Comparison of ENCODE assay signal across 9 cellular contexts in the genomic region with DNA sequence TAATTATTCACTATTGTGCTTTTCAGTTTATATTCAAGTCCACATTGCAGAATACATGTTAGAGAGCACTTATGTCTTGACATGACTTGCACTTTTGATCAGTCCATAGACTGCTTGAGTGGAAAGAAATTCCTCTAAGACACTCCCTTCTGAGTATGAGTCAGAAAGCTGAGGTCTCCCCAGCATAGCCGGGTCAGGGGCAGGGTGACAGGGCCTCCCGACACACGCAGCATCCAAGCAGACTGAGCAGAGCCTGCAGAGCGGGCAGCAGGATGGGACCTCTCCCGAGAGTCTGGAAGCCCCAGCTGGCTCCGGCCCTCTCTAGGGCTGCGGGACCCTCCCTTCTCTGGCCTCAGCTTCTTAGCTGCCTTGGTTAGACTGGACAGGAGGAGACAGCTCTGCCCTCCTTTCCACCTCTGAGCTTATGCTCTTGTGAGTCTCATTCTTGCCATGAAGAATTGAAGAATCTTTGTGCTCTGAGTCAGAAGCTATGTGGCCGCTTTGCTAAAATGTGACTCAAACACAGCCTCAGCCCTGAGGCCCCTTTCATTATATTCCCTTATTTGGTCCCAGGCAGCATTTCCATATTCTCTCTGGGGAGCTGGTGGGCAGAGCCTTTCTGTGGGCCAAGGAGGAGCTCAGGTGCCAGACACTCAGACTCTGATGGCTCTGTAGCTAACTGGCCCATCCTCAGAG. TPM values are rescaled to one million over a fixed set of nuclear protein-coding genes. Genes with fewer than 3 reads are reported as not detected.
A peak's percentile ranks its signal among the peaks of the same experiment; 100 is the strongest.
DNase-seq lines count a peak whose midpoint lies in the region; ATAC-seq and TF ChIP-seq lines count a peak whose summit lies in the region.
"Had no signal": no experiment of that assay in that cellular context is flagged by ENCODE, and none has a peak within 500 bp of the region (broad histone marks: within the 10 kb centered on the region; RNA-seq: fewer than 3 reads in every experiment).

No MANE protein-coding gene starts in this region.

- TF ChIP-seq POLR2A in gastrocnemius medialis (IDR thresholded peaks at IDR 0.05) = no peak

- H3K36me3 ChIP-seq in gastrocnemius medialis = no peaks in the 10 kb centered on the region

- TF ChIP-seq CTCF in fibroblast of pulmonary artery (IDR thresholded peaks at IDR 0.05; ENCODE audit: low read length, missing control alignments) (no peak), gastrocnemius medialis (IDR thresholded peaks at IDR 0.05 in 4 of 5, conservative IDR thresholded peaks at IDR 0.05 in 1 of 5) (no peak)

- H3K4me3 ChIP-seq in fibroblast of pulmonary artery (replicated peaks; ENCODE audit: low read depth, low read length) (peak overlapping the region; percentile 21), gastrocnemius medialis (no peak overlapping the region)

- H3K4me1 ChIP-seq in gastrocnemius medialis = no peaks in the 10 kb centered on the region

- in situ Hi-C loops in gastrocnemius medialis (cut with MboI; ENCODE audit: low sequenced_read_pairs in 4 of 4) = no loop called here

- no peaks in the 10 kb centered on the region for H3K27me3 ChIP-seq in gastrocnemius medialis

- H3K9me3 ChIP-seq in gastrocnemius medialis = no peaks in the 10 kb centered on the region

- intact Hi-C loops in gastrocnemius medialis (cut with DNase I; ENCODE audit: low total_unique reads) (no loop called here), head of caudate nucleus (cut with DNase I) (no loop called here)

- DNase-seq in activated CD4-positive, alpha-beta T cell treated with anti-CD3 and anti-CD28 coated beads for 48 hours = peak; percentile 64
- no peak for DNase-seq in activated CD4-positive, alpha-beta T cell treated with anti-CD3 and anti-CD28 coated beads, Interleukin-2, amount 50 U/mL, for 1 hour
- DNase-seq in fibroblast of pulmonary artery (ENCODE audit: low read depth) (peak; percentile 96), gastrocnemius medialis (no peak), head of caudate nucleus (no peak), NCI-H524 (lab: John Stamatoyannopoulos, UW) (no peak)
- DNase-seq: DND-41 had no signal

- ATAC-seq in SK-N-SH treated with all-trans-retinoic acid at 6 μM for 48 hours = peak; percentile 82
- peak in 1 of 2 donors; percentile 16 for ATAC-seq in gastrocnemius medialis
- ATAC-seq in HG03457 (IDR thresholded peaks at IDR 0.05; ENCODE audit: unreplicated experiment) = no peak

- peak overlapping the region in 3 of 4 donors; percentile 39 to 53 (median 50) for H3K27ac ChIP-seq in gastrocnemius medialis

TF ChIP-seq in SK-N-SH treated with all-trans-retinoic acid at 6 μM for 48 hours, 23 proteins besides CTCF, POLR2A, EP300 and RAD21:
- TF ChIP-seq TCF4 (CRISPR knock-in tag; IDR thresholded peaks at IDR 0.05; ENCODE audit: borderline replicate concordance) (no peak), ZFP3 (CRISPR knock-in tag; IDR thresholded peaks at IDR 0.05) (0 out of 2 replicates have a peak, but pooled peaks have one; percentile 60)

RNA-seq across cellular contexts. Expression of gene CAPN2, which starts 11.2 kb away (rescaled TPM):
- 100 to 1,000 TPM in 2 of 4 donors, 10 to 100 TPM in 2; 42.6 to 141 (median 89.4) TPM for total RNA-seq in gastrocnemius medialis

RNA-seq across cellular contexts. Expression of gene CAPN8, which starts 35.6 kb away (rescaled TPM):
- under 1 TPM in 2 of 4 donors, not detected in 2; 0.46 to 0.85 TPM for total RNA-seq in gastrocnemius medialis

Comparison
In these comparisons a context has a peak if more than half of its experiments do, and no peak if none do; other contexts are left out.
1. DNase-seq: peak in activated CD4-positive, alpha-beta T cell treated with anti-CD3 and anti-CD28 coated beads for 48 hours (single experiment) and fibroblast of pulmonary artery (single experiment); none in activated CD4-positive, alpha-beta T cell treated with anti-CD3 and anti-CD28 coated beads, Interleukin-2, amount 50 U/mL, for 1 hour (single experiment), gastrocnemius medialis (0 of 2), head of caudate nucleus (0 of 42) and NCI-H524 (0 of 2).